In genomic region chr9:110370316-110370715, GRCh38 we compare ENCODE assay signal across 1 cellular context.
TF ChIP-seq lines count a peak whose summit lies in the region.

No MANE protein-coding gene starts in this region.

TF ChIP-seq in HEK293, 187 proteins besides CTCF, POLR2A, EP300 and RAD21 (continued from another document and continues in another):
- TF ChIP-seq ZBTB10 (tag by site-specific recombination; IDR thresholded peaks at IDR 0.05) (no peak), ZNF16 (tag by site-specific recombination; IDR thresholded peaks at IDR 0.05; ENCODE audit: low read depth) (no peak), ZNF354C (tag by site-specific recombination; IDR thresholded peaks at IDR 0.05; ENCODE audit: borderline replicate concordance, low read depth) (no peak), ZNF777 (tag by site-specific recombination; IDR thresholded peaks at IDR 0.05; ENCODE audit: borderline replicate concordance) (no peak), KLF10 (tag by site-specific recombination; IDR thresholded peaks at IDR 0.05) (peak; percentile 73; the same call in 1 of the 2 replicates), ZNF280C (tag by site-specific recombination; IDR thresholded peaks at IDR 0.05) (no peak), KLF1 (tag by site-specific recombination; IDR thresholded peaks at IDR 0.05) (no peak), ZNF324 (tag by site-specific recombination; IDR thresholded peaks at IDR 0.05) (0 out of 2 replicates have a peak, but pooled peaks have one; percentile 48), IKZF3 (tag by site-specific recombination; IDR thresholded peaks at IDR 0.05) (peak; percentile 79), SCRT1 (tag by site-specific recombination; IDR thresholded peaks at IDR 0.05; ENCODE audit: borderline replicate concordance) (no peak), ZNF623 (tag by site-specific recombination; IDR thresholded peaks at IDR 0.05) (no peak), ZBTB21 (tag by site-specific recombination; IDR thresholded peaks at IDR 0.05) (no peak), ZNF580 (tag by site-specific recombination; IDR thresholded peaks at IDR 0.05) (peak; percentile 78; the same call in 1 of the 2 replicates), ZBTB17 (tag by site-specific recombination; IDR thresholded peaks at IDR 0.05) (peak; percentile 41; the same call in 1 of the 2 replicates), MZF1 (tag by site-specific recombination; IDR thresholded peaks at IDR 0.05; ENCODE audit: borderline replicate concordance) (no peak), ZNF555 (tag by site-specific recombination; conservative IDR thresholded peaks at IDR 0.05) (no peak), ZNF398 (tag by site-specific recombination; IDR thresholded peaks at IDR 0.05) (0 out of 2 replicates have a peak, but pooled peaks have one; percentile 36), ZNF747 (tag by site-specific recombination; IDR thresholded peaks at IDR 0.05) (no peak), ZNF501 (tag by site-specific recombination; IDR thresholded peaks at IDR 0.05) (no peak), ZNF76 (tag by site-specific recombination; IDR thresholded peaks at IDR 0.05; ENCODE audit: borderline replicate concordance, low read depth) (no peak), ZNF132 (tag by site-specific recombination; IDR thresholded peaks at IDR 0.05; ENCODE audit: borderline replicate concordance) (no peak), ZNF830 (tag by site-specific recombination; IDR thresholded peaks at IDR 0.05; ENCODE audit: low read depth) (peak; percentile 11; the same call in 1 of the 2 replicates), ZNF174 (tag by site-specific recombination; IDR thresholded peaks at IDR 0.05) (no peak), ZNF529 (tag by site-specific recombination; IDR thresholded peaks at IDR 0.05; ENCODE audit: insufficient replicate concordance) (no peak), ZNF626 (tag by site-specific recombination; IDR thresholded peaks at IDR 0.05) (no peak), ZSCAN30 (tag by site-specific recombination; IDR thresholded peaks at IDR 0.05) (no peak), ZNF121 (tag by site-specific recombination; IDR thresholded peaks at IDR 0.05) (no peak), ZBTB7A (tag by site-specific recombination; IDR thresholded peaks at IDR 0.05; ENCODE audit: low read depth) (no peak), ZNF155 (tag by site-specific recombination; IDR thresholded peaks at IDR 0.05) (no peak), ZNF311 (tag by site-specific recombination; IDR thresholded peaks at IDR 0.05; ENCODE audit: borderline replicate concordance) (no peak), SETDB1 (IDR thresholded peaks at IDR 0.05; ENCODE audit: insufficient read length, low read length) (no peak), ZNF654 (tag by site-specific recombination; IDR thresholded peaks at IDR 0.05; ENCODE audit: low read depth) (peak; percentile 29; the same call in 1 of the 2 replicates), HOXA7 (CRISPR knock-in tag; IDR thresholded peaks at IDR 0.05; ENCODE audit: borderline replicate concordance) (no peak), ZNF248 (tag by site-specific recombination; IDR thresholded peaks at IDR 0.05) (peak; percentile 28; the same call in 1 of the 2 replicates), GLI2 (tag by site-specific recombination; IDR thresholded peaks at IDR 0.05; ENCODE audit: borderline replicate concordance, low read depth) (peak; percentile 83), YY1 (tag by site-specific recombination; IDR thresholded peaks at IDR 0.05) (no peak), ZFP37 (tag by site-specific recombination; IDR thresholded peaks at IDR 0.05) (peak; percentile 51; the same call in 1 of the 2 replicates), ZNF785 (tag by site-specific recombination; IDR thresholded peaks at IDR 0.05) (no peak), ZNF133 (tag by site-specific recombination; IDR thresholded peaks at IDR 0.05) (no peak), KLF8 (tag by site-specific recombination; IDR thresholded peaks at IDR 0.05) (peak; percentile 79), ZNF112 (tag by site-specific recombination; IDR thresholded peaks at IDR 0.05) (no peak), ZNF350 (tag by site-specific recombination; IDR thresholded peaks at IDR 0.05) (no peak), ZNF292 (tag by site-specific recombination; IDR thresholded peaks at IDR 0.05; ENCODE audit: borderline replicate concordance, low read depth) (no peak), ZBTB8A (tag by site-specific recombination; IDR thresholded peaks at IDR 0.05) (no peak), HOXC10 (CRISPR knock-in tag; IDR thresholded peaks at IDR 0.05) (no peak), ZNF416 (tag by site-specific recombination; IDR thresholded peaks at IDR 0.05) (no peak), ZBTB44 (tag by site-specific recombination; IDR thresholded peaks at IDR 0.05) (no peak), ZIC2 (tag by site-specific recombination; IDR thresholded peaks at IDR 0.05) (no peak), SALL2 (tag by site-specific recombination; IDR thresholded peaks at IDR 0.05; ENCODE audit: borderline replicate concordance) (no peak)
- TF ChIP-seq, protein P1, sequence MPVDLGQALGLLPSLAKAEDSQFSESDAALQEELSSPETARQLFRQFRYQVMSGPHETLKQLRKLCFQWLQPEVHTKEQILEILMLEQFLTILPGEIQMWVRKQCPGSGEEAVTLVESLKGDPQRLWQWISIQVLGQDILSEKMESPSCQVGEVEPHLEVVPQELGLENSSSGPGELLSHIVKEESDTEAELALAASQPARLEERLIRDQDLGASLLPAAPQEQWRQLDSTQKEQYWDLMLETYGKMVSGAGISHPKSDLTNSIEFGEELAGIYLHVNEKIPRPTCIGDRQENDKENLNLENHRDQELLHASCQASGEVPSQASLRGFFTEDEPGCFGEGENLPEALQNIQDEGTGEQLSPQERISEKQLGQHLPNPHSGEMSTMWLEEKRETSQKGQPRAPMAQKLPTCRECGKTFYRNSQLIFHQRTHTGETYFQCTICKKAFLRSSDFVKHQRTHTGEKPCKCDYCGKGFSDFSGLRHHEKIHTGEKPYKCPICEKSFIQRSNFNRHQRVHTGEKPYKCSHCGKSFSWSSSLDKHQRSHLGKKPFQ (tag by site-specific recombination; IDR thresholded peaks at IDR 0.05) = no peak
- TF ChIP-seq, protein P2, sequence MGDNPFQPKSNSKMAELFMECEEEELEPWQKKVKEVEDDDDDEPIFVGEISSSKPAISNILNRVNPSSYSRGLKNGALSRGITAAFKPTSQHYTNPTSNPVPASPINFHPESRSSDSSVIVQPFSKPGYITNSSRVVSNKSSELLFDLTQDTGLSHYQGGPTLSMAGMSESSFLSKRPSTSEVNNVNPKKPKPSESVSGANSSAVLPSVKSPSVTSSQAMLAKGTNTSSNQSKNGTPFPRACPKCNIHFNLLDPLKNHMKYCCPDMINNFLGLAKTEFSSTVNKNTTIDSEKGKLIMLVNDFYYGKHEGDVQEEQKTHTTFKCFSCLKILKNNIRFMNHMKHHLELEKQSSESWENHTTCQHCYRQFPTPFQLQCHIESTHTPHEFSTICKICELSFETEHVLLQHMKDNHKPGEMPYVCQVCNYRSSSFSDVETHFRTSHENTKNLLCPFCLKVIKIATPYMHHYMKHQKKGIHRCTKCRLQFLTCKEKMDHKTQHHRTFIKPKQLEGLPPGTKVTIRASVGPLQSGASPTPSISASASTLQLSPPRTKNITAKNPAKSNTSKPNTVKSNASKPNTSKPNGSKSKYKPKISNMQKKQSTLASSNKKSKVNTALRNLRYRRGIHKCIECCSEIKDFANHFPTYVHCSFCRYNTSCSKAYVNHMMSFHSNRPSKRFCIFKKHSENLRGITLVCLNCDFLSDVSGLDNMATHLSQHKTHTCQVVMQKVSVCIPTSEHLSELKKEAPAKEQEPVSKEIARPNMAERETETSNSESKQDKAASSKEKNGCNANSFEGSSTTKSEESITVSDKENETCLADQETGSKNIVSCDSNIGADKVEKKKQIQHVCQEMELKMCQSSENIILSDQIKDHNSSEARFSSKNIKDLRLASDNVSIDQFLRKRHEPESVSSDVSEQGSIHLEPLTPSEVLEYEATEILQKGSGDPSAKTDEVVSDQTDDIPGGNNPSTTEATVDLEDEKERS (tag by site-specific recombination; IDR thresholded peaks at IDR 0.05) = no peak
- TF ChIP-seq, protein P3, sequence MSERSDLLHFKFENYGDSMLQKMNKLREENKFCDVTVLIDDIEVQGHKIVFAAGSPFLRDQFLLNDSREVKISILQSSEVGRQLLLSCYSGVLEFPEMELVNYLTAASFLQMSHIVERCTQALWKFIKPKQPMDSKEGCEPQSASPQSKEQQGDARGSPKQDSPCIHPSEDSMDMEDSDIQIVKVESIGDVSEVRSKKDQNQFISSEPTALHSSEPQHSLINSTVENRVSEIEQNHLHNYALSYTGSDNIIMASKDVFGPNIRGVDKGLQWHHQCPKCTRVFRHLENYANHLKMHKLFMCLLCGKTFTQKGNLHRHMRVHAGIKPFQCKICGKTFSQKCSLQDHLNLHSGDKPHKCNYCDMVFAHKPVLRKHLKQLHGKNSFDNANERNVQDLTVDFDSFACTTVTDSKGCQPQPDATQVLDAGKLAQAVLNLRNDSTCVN (tag by site-specific recombination; optimal IDR thresholded peaks at IDR 0.05) = no peak
- TF ChIP-seq, protein P4, sequence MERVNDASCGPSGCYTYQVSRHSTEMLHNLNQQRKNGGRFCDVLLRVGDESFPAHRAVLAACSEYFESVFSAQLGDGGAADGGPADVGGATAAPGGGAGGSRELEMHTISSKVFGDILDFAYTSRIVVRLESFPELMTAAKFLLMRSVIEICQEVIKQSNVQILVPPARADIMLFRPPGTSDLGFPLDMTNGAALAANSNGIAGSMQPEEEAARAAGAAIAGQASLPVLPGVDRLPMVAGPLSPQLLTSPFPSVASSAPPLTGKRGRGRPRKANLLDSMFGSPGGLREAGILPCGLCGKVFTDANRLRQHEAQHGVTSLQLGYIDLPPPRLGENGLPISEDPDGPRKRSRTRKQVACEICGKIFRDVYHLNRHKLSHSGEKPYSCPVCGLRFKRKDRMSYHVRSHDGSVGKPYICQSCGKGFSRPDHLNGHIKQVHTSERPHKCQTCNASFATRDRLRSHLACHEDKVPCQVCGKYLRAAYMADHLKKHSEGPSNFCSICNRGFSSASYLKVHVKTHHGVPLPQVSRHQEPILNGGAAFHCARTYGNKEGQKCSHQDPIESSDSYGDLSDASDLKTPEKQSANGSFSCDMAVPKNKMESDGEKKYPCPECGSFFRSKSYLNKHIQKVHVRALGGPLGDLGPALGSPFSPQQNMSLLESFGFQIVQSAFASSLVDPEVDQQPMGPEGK (tag by site-specific recombination; IDR thresholded peaks at IDR 0.05) = 0 out of 2 replicates have a peak, but pooled peaks have one; percentile 17
